17 cellular contexts compared by ENCODE assay signal in the genomic region with DNA sequence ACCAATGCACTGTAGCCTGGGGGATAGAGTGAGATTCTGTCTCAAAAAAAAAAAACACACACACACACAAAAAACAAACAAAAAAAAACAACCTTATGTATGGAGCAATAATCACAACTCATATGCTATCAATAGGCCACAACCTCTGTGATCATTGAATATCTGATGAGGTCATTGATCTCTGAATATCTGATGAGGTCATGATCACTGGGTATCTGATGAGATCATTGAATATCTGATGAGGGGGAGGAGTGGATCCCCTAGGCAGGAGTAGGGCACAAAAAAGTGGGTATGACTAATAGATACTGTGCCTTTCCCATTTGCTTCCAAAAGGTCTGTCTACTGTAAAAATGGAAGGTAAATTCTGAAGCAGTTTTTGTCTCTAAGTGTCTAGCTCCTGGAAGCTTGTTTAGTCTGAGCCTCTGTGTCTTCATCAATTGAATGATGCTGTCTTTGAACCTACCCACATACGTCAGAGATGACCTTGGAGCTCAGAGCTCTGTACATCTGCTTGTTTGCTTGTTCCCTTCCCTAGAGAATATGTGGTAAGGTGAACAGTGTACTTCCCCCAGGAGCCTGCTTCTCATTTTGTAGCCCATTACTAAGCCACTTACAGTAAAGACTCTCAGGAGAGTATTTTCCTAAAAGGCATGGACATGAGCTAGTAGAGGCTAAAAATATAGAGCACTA. TPM values are rescaled to one million over a fixed set of nuclear protein-coding genes. Genes with fewer than 3 reads are reported as not detected.
DNase-seq lines count a peak whose midpoint lies in the region; ATAC-seq, FAIRE-seq and TF ChIP-seq lines count a peak whose summit lies in the region.
"Had no signal": no experiment of that assay in that cellular context is flagged by ENCODE, and none has a peak within 500 bp of the region (broad histone marks: within the 10 kb centered on the region; RNA-seq: fewer than 3 reads in every experiment).

No MANE protein-coding gene starts in this region.

- no TSS peak for BruUV-seq in HepG2 (replicated peaks; lab: Mats Ljungman, UMichigan)

- H3K4me2 ChIP-seq in HepG2 (ENCODE audit: low read depth, low read length): peak overlapping the region; percentile 21

- no peak for TF ChIP-seq CTCF in HepG2 (CRISPR knock-in tag; IDR thresholded peaks at IDR 0.05)
- no peak for TF ChIP-seq CTCF in sigmoid colon (IDR thresholded peaks at IDR 0.05)

- peak overlapping the region; percentile 96 for H3K27ac ChIP-seq in HepG2 (ENCODE audit: extremely low read length, insufficient read depth, low read length)
- no peak overlapping the region for H3K27ac ChIP-seq in effector memory CD4-positive, alpha-beta T cell (ENCODE audit: insufficient read depth, low read length, poor library complexity, severe bottlenecking)
- H3K27ac ChIP-seq in sigmoid colon: no peak overlapping the region

- CTCF ChIA-PET in HepG2 (lab: Yijun Ruan, JAX; ENCODE audit: low intra/inter-chr PET ratio, low total read pairs): no interaction called here

- H3K4me3 ChIP-seq in HepG2 (replicated peaks in 1 of 3; ENCODE audit: insufficient read depth in 1 of 3, low read depth in 2 of 3, low read length in 3 of 3): no peak overlapping the region
- H3K4me3 ChIP-seq in effector memory CD4-positive, alpha-beta T cell (ENCODE audit: insufficient read depth, low read depth, low read length, poor library complexity, severe bottlenecking): no peak overlapping the region
- H3K4me3 ChIP-seq in sigmoid colon: no peak overlapping the region
- H3K4me3 ChIP-seq: MG63 had no signal

- H3K79me2 ChIP-seq in HepG2 (ENCODE audit: insufficient read depth, low read length): peaks cover 79% of the 10 kb centered on the region

- POLR2A ChIA-PET in HepG2 (lab: Yijun Ruan, JAX): interaction anchor here (1.1 to 4.8 kb wide), 5 partner anchors 9 to 20 kb away, joined by 4 to 60 read pairs (median 10); partner anchors contain the start of gene PAH

- H4K20me1 ChIP-seq in HepG2 (ENCODE audit: insufficient read depth, low read length): no peaks in the 10 kb centered on the region

- H3K9ac ChIP-seq in HepG2 (ENCODE audit: insufficient read depth, low read depth, low read length): peak overlapping the region; percentile 60

- in situ Hi-C loops in HepG2 (cut with HindIII; ENCODE audit: extremely low pct_ligation_motif_present, low pct_unique_long_range_greater_than_20kb): no loop called here

- H2AFZ ChIP-seq in HepG2 (ENCODE audit: low read length): no peak overlapping the region

- TF ChIP-seq EP300 in HepG2 (IDR thresholded peaks at IDR 0.05; ENCODE audit: low read depth in 2 of 2, low read length in 2 of 2): peak in 1 of 2 experiments; percentile 76; a peak in 2 of 4 replicates
- TF ChIP-seq EP300 in HepG2 (CRISPR knock-in tag; IDR thresholded peaks at IDR 0.05; ENCODE audit: borderline replicate concordance): no peak
- no peak for TF ChIP-seq EP300 in sigmoid colon (IDR thresholded peaks at IDR 0.05)

- 0% methylated on average over 1 of the region's 1 CpG for WGBS in HepG2 (ENCODE audit: low lambda C conversion rate)
- 43 to 56% methylated on average over 1 of the region's 1 CpG for WGBS in sigmoid colon, 2 donors

- peak; percentile 49 for ATAC-seq in GM19463 (IDR thresholded peaks at IDR 0.05; ENCODE audit: unreplicated experiment)
- ATAC-seq in HepG2: peak; percentile 61
- no peak for ATAC-seq in HG02840 (IDR thresholded peaks at IDR 0.05; ENCODE audit: low FRiP score, unreplicated experiment)
- ATAC-seq in SK-N-SH treated with all-trans-retinoic acid at 6 μM for 48 hours: no peak
- ATAC-seq: CD8-positive, alpha-beta T cell had no signal

- intact Hi-C loops in HepG2 (cut with micrococcal nuclease; ENCODE audit: unreplicated experiment) (no loop called here), sigmoid colon (cut with DNase I) (no loop called here)

- peak; percentile 95 for FAIRE-seq in HepG2 (lab: Jason Lieb, UNC)
- FAIRE-seq: H1, RCC 7860 had no signal

- H3K27me3 ChIP-seq in HepG2 (ENCODE audit: control insufficient read depth in 1 of 2, insufficient read depth in 2 of 2, low read length in 2 of 2): no peaks in the 10 kb centered on the region
- H3K27me3 ChIP-seq in effector memory CD4-positive, alpha-beta T cell (replicated peaks; ENCODE audit: control insufficient read depth, insufficient read depth, low read length, poor library complexity, severe bottlenecking): no peaks in the 10 kb centered on the region
- no peaks in the 10 kb centered on the region for H3K27me3 ChIP-seq in sigmoid colon
- H3K27me3 ChIP-seq: MG63 had no signal

- TF ChIP-seq POLR2A in HepG2 (IDR thresholded peaks at IDR 0.05; ENCODE audit: insufficient read depth in 1 of 2, low read depth in 2 of 2, low read length in 2 of 2) (no peak), sigmoid colon (IDR thresholded peaks at IDR 0.05) (no peak)

- peaks cover 100% of the 10 kb centered on the region for H3K4me1 ChIP-seq in HepG2 (ENCODE audit: insufficient read depth, low read length)
- no peaks in the 10 kb centered on the region for H3K4me1 ChIP-seq in effector memory CD4-positive, alpha-beta T cell (ENCODE audit: control insufficient read depth, insufficient read depth, low read length, poor library complexity, severe bottlenecking)
- H3K4me1 ChIP-seq in sigmoid colon: no peaks in the 10 kb centered on the region
- H3K4me1 ChIP-seq: BE2C had no signal

- H3K9me3 ChIP-seq in HepG2 (ENCODE audit: low read length) (no peaks in the 10 kb centered on the region), sigmoid colon (no peaks in the 10 kb centered on the region)
- no peaks in the 10 kb centered on the region for H3K9me3 ChIP-seq in effector memory CD4-positive, alpha-beta T cell (ENCODE audit: control insufficient read depth, low read length)
- H3K9me3 ChIP-seq: BE2C, MG63 had no signal

- DNase-seq in DMS153 treated with DMSO at 0.1 percent for 48 hours (lab: John Stamatoyannopoulos, UW; ENCODE audit: unreplicated experiment) (peak; percentile 49), NCI-H2107 (lab: John Stamatoyannopoulos, UW) (peak; percentile 22), HepG2 (ENCODE audit: low spot score) (peak; percentile 92), sigmoid colon (no peak)
- no peak for DNase-seq in effector memory CD4-positive, alpha-beta T cell
- DNase-seq: BE2C; CD8-positive, alpha-beta T cell; HFFc6; MG63; NCI-H1092 treated with DMSO at 0.1 percent for 48 hours; NCI-H345; SHP77 had no signal

- TF ChIP-seq RAD21 in HepG2 (CRISPR knock-in tag; IDR thresholded peaks at IDR 0.05): no peak

- H3K36me3 ChIP-seq in HepG2 (replicated peaks in 1 of 2; ENCODE audit: control insufficient read depth in 1 of 2, insufficient read depth in 2 of 2, low read length in 2 of 2): peaks cover 7 to 8% of the 10 kb centered on the region in 2 experiments
- H3K36me3 ChIP-seq in effector memory CD4-positive, alpha-beta T cell (ENCODE audit: control insufficient read depth, insufficient read depth, low read length): no peaks in the 10 kb centered on the region
- H3K36me3 ChIP-seq in sigmoid colon: no peaks in the 10 kb centered on the region
- H3K36me3 ChIP-seq: BE2C, MG63 had no signal

RNA-seq across cellular contexts. Expression of gene PAH, which starts 13.6 kb away (rescaled TPM):
- total RNA-seq in HepG2 (2016; rRNA removed; fragmentation: Illumina TruSeq; extraction: Trizol) (451 and 537 TPM in 2 replicates), sigmoid colon (1 to 10 TPM in 1 of 4 donors, under 1 TPM in 2, not detected in 1; 0.36 to 1.1 (median 0.55) TPM)
- total RNA-seq in HepG2 (2016; cell fraction: cytosol; rRNA removed; fragmentation: Illumina TruSeq; extraction: Trizol; ENCODE audit: low read depth): 45.5 and 48.1 TPM in 2 replicates
- total RNA-seq in HepG2 (2016; cell fraction: insoluble cytoplasmic fraction; rRNA removed; fragmentation: Illumina TruSeq; extraction: Trizol): 427 and 542 TPM in 2 replicates
- 112 and 115 TPM in 2 replicates for total RNA-seq in HepG2 (2016; cell fraction: membrane; rRNA removed; fragmentation: Illumina TruSeq; extraction: Trizol)
- 530 and 572 TPM in 2 replicates for total RNA-seq in HepG2 (2016; cell fraction: nucleus; rRNA removed; fragmentation: Illumina TruSeq; extraction: Trizol)
- polyA plus RNA-seq in HepG2 (2011; rRNA removed) (163 and 192 TPM in 2 replicates), sigmoid colon (under 1 TPM in 1 of 3 donors, not detected in 2; 0.19 TPM)
- 79.5 and 104 TPM in 2 replicates for polyA plus RNA-seq in HepG2 (2011; cell fraction: cytosol; rRNA removed)
- polyA plus RNA-seq in HepG2 (2011; cell fraction: nucleus; rRNA removed): 720 and 747 TPM in 2 replicates
- 261 and 346 TPM in 2 replicates for polyA plus RNA-seq in HepG2 (2012)
- polyA plus RNA-seq in HepG2 (2016; cell fraction: cytosol; fragmentation: Illumina TruSeq; extraction: Trizol; ENCODE audit: low read depth): 29.3 and 34.8 TPM in 2 replicates
- polyA plus RNA-seq in HepG2 (2016; cell fraction: insoluble cytoplasmic fraction; fragmentation: Illumina TruSeq; extraction: Trizol; ENCODE audit: low read depth): 690 and 696 TPM in 2 replicates
- polyA plus RNA-seq in HepG2 (2016; cell fraction: membrane; fragmentation: Illumina TruSeq; extraction: Trizol; ENCODE audit: low read depth): 72.7 and 81.5 TPM in 2 replicates
- 819 and 859 TPM in 2 replicates for polyA plus RNA-seq in HepG2 (2016; cell fraction: nucleus; fragmentation: Illumina TruSeq; extraction: Trizol; ENCODE audit: insufficient read depth, low read depth)
- polyA minus RNA-seq in HepG2 (2011; rRNA and poly(A)+ RNA removed; ENCODE audit: low replicate concordance): 92.0 TPM in 1 of 2 replicates, not detected in the other
- 67.0 and 67.1 TPM in 2 replicates for polyA minus RNA-seq in HepG2 (2011; cell fraction: cytosol; rRNA and poly(A)+ RNA removed)
- polyA minus RNA-seq in HepG2 (2011; cell fraction: nucleus; rRNA and poly(A)+ RNA removed): 280 and 289 TPM in 2 replicates
- total RNA-seq: CD8-positive, alpha-beta T cell; HFFc6 had no signal

RNA-seq across cellular contexts. Expression of gene ASCL1, which starts 54.0 kb away (rescaled TPM):
- not detected in 2 replicates for total RNA-seq in HepG2 (2016; rRNA removed; fragmentation: Illumina TruSeq; extraction: Trizol)
- total RNA-seq in HepG2 (2016; cell fraction: cytosol; rRNA removed; fragmentation: Illumina TruSeq; extraction: Trizol; ENCODE audit: low read depth): not detected in 2 replicates
- not detected in 2 replicates for total RNA-seq in HepG2 (2016; cell fraction: insoluble cytoplasmic fraction; rRNA removed; fragmentation: Illumina TruSeq; extraction: Trizol)
- not detected in 2 replicates for total RNA-seq in HepG2 (2016; cell fraction: membrane; rRNA removed; fragmentation: Illumina TruSeq; extraction: Trizol)
- not detected in 2 replicates for total RNA-seq in HepG2 (2016; cell fraction: nucleus; rRNA removed; fragmentation: Illumina TruSeq; extraction: Trizol)
- not detected in 2 replicates for polyA plus RNA-seq in HepG2 (2011; rRNA removed)
- polyA plus RNA-seq in HepG2 (2011; cell fraction: cytosol; rRNA removed): 0.03 TPM in 1 of 2 replicates, not detected in the other
- polyA plus RNA-seq in HepG2 (2011; cell fraction: nucleus; rRNA removed): not detected in 2 replicates
- not detected in 2 replicates for polyA plus RNA-seq in HepG2 (2012)
- polyA plus RNA-seq in HepG2 (2016; cell fraction: cytosol; fragmentation: Illumina TruSeq; extraction: Trizol; ENCODE audit: low read depth): not detected in 2 replicates
- not detected in 2 replicates for polyA plus RNA-seq in HepG2 (2016; cell fraction: insoluble cytoplasmic fraction; fragmentation: Illumina TruSeq; extraction: Trizol; ENCODE audit: low read depth)
- polyA plus RNA-seq in HepG2 (2016; cell fraction: membrane; fragmentation: Illumina TruSeq; extraction: Trizol; ENCODE audit: low read depth): not detected in 2 replicates
- not detected in 2 replicates for polyA plus RNA-seq in HepG2 (2016; cell fraction: nucleus; fragmentation: Illumina TruSeq; extraction: Trizol; ENCODE audit: insufficient read depth, low read depth)
- not detected in 2 replicates for polyA minus RNA-seq in HepG2 (2011; rRNA and poly(A)+ RNA removed; ENCODE audit: low replicate concordance)
- polyA minus RNA-seq in HepG2 (2011; cell fraction: cytosol; rRNA and poly(A)+ RNA removed): not detected in 2 replicates
- polyA minus RNA-seq in HepG2 (2011; cell fraction: nucleus; rRNA and poly(A)+ RNA removed): not detected in 2 replicates
- total RNA-seq in sigmoid colon: under 1 TPM in 2 of 4 donors, not detected in 2; under 0.01 to 0.55 TPM
- under 1 TPM in 2 of 3 donors, not detected in 1; 0.09 to 0.60 TPM for polyA plus RNA-seq in sigmoid colon
- total RNA-seq: CD8-positive, alpha-beta T cell; H1; HFFc6 had no signal

Comparison
In these comparisons a context has a peak if more than half of its experiments do, and no peak if none do; other contexts are left out.
1. DNase-seq: peak in DMS153 treated with DMSO at 0.1 percent for 48 hours (single experiment), NCI-H2107 (single experiment) and HepG2 (single experiment); none in effector memory CD4-positive, alpha-beta T cell (0 of 3) and sigmoid colon (single experiment).
2. ATAC-seq: peak in GM19463 (single experiment) and HepG2 (single experiment); none in HG02840 (single experiment) and SK-N-SH treated with all-trans-retinoic acid at 6 μM for 48 hours (single experiment).
3. RNA of gene PAH, which starts 13.6 kb away (total RNA-seq): 45.5 to 572 TPM in HepG2; 0.36 to 1.1 TPM in sigmoid colon; every median in the first group is over 10 times any median in the second.